Comparison of ENCODE assay signal across 1 cellular context in genomic region chr1:43953361-43953760, GRCh38.
TF ChIP-seq lines count a peak whose summit lies in the region.

No MANE protein-coding gene starts in this region.

TF ChIP-seq in K562, 482 proteins besides CTCF, POLR2A, EP300 and RAD21:
- no peak for TF ChIP-seq ATF7 (IDR thresholded peaks at IDR 0.05)
- TF ChIP-seq OTX1 (CRISPR knock-in tag; IDR thresholded peaks at IDR 0.05): no peak
- TF ChIP-seq RFX1 (IDR thresholded peaks at IDR 0.05): peak; percentile 34; the same call in 1 of the 2 replicates
- TF ChIP-seq RFX7 (CRISPR knock-in tag; IDR thresholded peaks at IDR 0.05): no peak
- no peak for TF ChIP-seq KAT7 (CRISPR knock-in tag; IDR thresholded peaks at IDR 0.05; ENCODE audit: borderline replicate concordance)
